8 cellular contexts compared by ENCODE assay signal in the genomic region with DNA sequence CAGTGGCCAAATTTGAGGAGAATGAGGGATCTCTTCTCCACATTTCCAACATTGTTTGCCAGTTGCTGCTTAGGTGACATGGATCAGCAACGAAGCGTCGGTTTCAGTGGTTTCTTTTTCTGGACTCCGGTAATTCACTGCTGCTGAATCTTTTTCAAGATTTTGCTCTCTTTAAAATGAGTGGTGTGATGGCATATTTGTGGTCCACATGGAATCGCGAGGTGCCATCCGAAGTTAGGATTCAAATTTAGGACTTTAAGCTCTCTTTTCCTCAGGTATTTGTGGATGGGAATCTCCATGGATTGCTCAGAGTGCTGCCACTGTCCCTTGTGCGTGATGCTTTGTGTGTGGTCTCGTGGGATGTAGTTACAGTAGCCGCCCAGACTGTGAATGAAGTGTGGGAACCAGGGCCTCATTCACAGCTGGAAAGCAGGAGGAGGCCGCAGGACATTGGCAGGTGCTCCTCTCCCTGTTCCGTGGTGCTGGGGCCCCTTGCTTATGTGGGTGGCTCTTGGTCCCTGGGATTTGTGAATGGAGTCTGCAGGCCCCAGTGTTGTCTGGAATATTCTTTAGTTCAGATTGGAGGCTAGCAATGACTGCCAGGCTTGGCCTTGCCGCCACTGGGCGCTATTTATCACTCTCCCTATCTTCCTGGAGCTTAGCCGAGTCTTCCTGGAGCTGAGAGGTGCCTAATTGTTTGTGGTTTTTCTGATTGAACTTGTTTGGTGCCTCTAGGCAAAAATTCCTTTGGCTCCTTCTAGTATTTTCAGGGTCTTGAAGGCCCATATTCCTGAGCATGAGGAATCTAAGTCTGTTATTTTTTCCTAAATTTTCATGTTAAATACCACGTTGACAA. TPM values are rescaled to one million over a fixed set of nuclear protein-coding genes. Genes with fewer than 3 reads are reported as not detected.
DNase-seq lines count a peak whose midpoint lies in the region; ATAC-seq and TF ChIP-seq lines count a peak whose summit lies in the region.

No MANE protein-coding gene starts in this region.

- H3K27ac ChIP-seq in iPS-20b (ENCODE audit: low read length) (peak overlapping the region; percentile 88), spleen (peak overlapping the region; percentile 96 to 100 (median 98))

- peak overlapping the region; percentile 92 for H3K4me3 ChIP-seq in iPS-20b (ENCODE audit: low read length)
- peak overlapping the region; percentile 88 to 100 (median 98) for H3K4me3 ChIP-seq in spleen

- no peak for TF ChIP-seq POLR2A in spleen (IDR thresholded peaks at IDR 0.05)

- H3K36me3 ChIP-seq in iPS-20b (ENCODE audit: insufficient read depth, low read depth, low read length) = peaks cover 54% of the 10 kb centered on the region
- H3K36me3 ChIP-seq in spleen = peaks cover 0 to 34% (median 7%) of the 10 kb centered on the region in 6 donors

- H3K27me3 Mint-ChIP-seq in activated naive CD8-positive, alpha-beta T cell = no peaks in the 10 kb centered on the region

- no peaks in the 10 kb centered on the region for H3K27me3 ChIP-seq in iPS-20b (ENCODE audit: insufficient read depth, low read length)
- no peaks in the 10 kb centered on the region for H3K27me3 ChIP-seq in spleen (replicated peaks in 1 of 7)

- H3K27ac Mint-ChIP-seq in activated naive CD8-positive, alpha-beta T cell = peak overlapping the region; percentile 95

- DNase-seq in NCI-H2107 treated with DMSO at 0.1 percent for 48 hours (lab: John Stamatoyannopoulos, UW; ENCODE audit: unreplicated experiment) = peak; percentile 29
- DNase-seq in NCI-H2107 (lab: John Stamatoyannopoulos, UW) = no peak
- DNase-seq in LoVo (ENCODE audit: low spot score) = peak; percentile 19
- no peak for DNase-seq in spleen
- DNase-seq in GDM1 (lab: John Stamatoyannopoulos, UW) = no peak

- peaks cover 48% of the 10 kb centered on the region for H3K4me1 Mint-ChIP-seq in activated naive CD8-positive, alpha-beta T cell (ENCODE audit: low read depth)

- WGBS in spleen, 5 donors = 4 to 7% (median 6%) methylated on average over 15 to 16 of the region's 16 CpGs

- H3K9me3 ChIP-seq in iPS-20b (ENCODE audit: insufficient read depth, low read depth, low read length) (no peaks in the 10 kb centered on the region), spleen (no peaks in the 10 kb centered on the region)

- peaks cover 5% of the 10 kb centered on the region; the same call in 1 of the 2 replicates for H3K4me1 ChIP-seq in iPS-20b (ENCODE audit: insufficient read depth, low read length)
- H3K4me1 ChIP-seq in spleen = peaks cover 42 to 81% (median 73%) of the 10 kb centered on the region in 6 donors

- no peaks in the 10 kb centered on the region for H3K9me3 Mint-ChIP-seq in activated naive CD8-positive, alpha-beta T cell (ENCODE audit: low read depth)

- intact Hi-C loops in spleen (cut with DNase I; ENCODE audit: low total_unique reads) = no loop called here

- TF ChIP-seq CTCF in spleen (IDR thresholded peaks at IDR 0.05 in 8 of 11, conservative IDR thresholded peaks at IDR 0.05 in 3 of 11) = no peak

- peak overlapping the region; percentile 99 for H3K9ac ChIP-seq in iPS-20b (ENCODE audit: low read depth, low read length)

- peak overlapping the region; percentile 98 for H3K4me3 Mint-ChIP-seq in activated naive CD8-positive, alpha-beta T cell

- no peak for ATAC-seq in GM18517 (IDR thresholded peaks at IDR 0.05; ENCODE audit: unreplicated experiment)

- H3K36me3 Mint-ChIP-seq in activated naive CD8-positive, alpha-beta T cell = peaks cover 10% of the 10 kb centered on the region

RNA-seq across cellular contexts. Expression of gene ILF3, which starts 1.5 kb away (rescaled TPM):
- 100 to 1,000 TPM; 150 to 264 (median 221) TPM for total RNA-seq in spleen
- 100 to 1,000 TPM in 2 of 3 donors, 10 to 100 TPM in 1; 82.9 to 152 (median 143) TPM for polyA plus RNA-seq in spleen

RNA-seq across cellular contexts. Expression of gene SLC44A2, which starts 30.3 kb away (rescaled TPM):
- total RNA-seq in spleen = 100 to 1,000 TPM; 199 to 358 (median 274) TPM
- polyA plus RNA-seq in spleen = 100 to 1,000 TPM; 108 to 128 (median 125) TPM

RNA-seq across cellular contexts. Expression of gene QTRT1, which starts 45.6 kb away (rescaled TPM):
- total RNA-seq in spleen = 10 to 100 TPM; 20.6 to 49.4 (median 33.6) TPM
- 100 to 1,000 TPM in 2 of 3 donors, 10 to 100 TPM in 1; 65.3 to 114 (median 111) TPM for polyA plus RNA-seq in spleen

Comparison
In these comparisons a context has a peak if more than half of its experiments do, and no peak if none do; other contexts are left out.
1. DNase-seq: peak in NCI-H2107 treated with DMSO at 0.1 percent for 48 hours (single experiment) and LoVo (single experiment); none in NCI-H2107 (single experiment), spleen (single experiment) and GDM1 (single experiment).